ENCODE assay signal across 19 cellular contexts in genomic region chr17:37292429-37293139, GRCh38.
DNase-seq lines count a peak whose midpoint lies in the region; ATAC-seq and TF ChIP-seq lines count a peak whose summit lies in the region.
"Had no signal": no experiment of that assay in that cellular context is flagged by ENCODE, and none has a peak within 500 bp of the region (broad histone marks: within the 10 kb centered on the region; RNA-seq: fewer than 3 reads in every experiment).

No MANE protein-coding gene starts in this region.

- TF ChIP-seq CTCF in DOHH2 (IDR thresholded peaks at IDR 0.05; ENCODE audit: low read depth, low read length, poor library complexity, severe bottlenecking) (no peak), body of pancreas (IDR thresholded peaks at IDR 0.05) (no peak), right lobe of liver (IDR thresholded peaks at IDR 0.05) (no peak)

- H4K20me1 ChIP-seq in DOHH2 (ENCODE audit: control insufficient read depth, insufficient read depth, low read depth, low read length): 0 out of 2 replicates have a peak, but pooled peaks cover 4% of the 10 kb centered on the region

- peak overlapping the region; percentile 43 for H3K4me2 ChIP-seq in DOHH2 (ENCODE audit: low read length)

- peaks cover 60% of the 10 kb centered on the region for H3K79me2 ChIP-seq in DOHH2 (ENCODE audit: control insufficient read depth, low read length)

- H3K9me3 ChIP-seq in DOHH2 (ENCODE audit: control insufficient read depth, insufficient read depth, low read length): no peaks in the 10 kb centered on the region
- no peaks in the 10 kb centered on the region for H3K9me3 ChIP-seq in body of pancreas
- H3K9me3 ChIP-seq in right lobe of liver: no peaks in the 10 kb centered on the region
- H3K9me3 ChIP-seq: right atrium auricular region, tibial artery had no signal

- peak overlapping the region; percentile 27 for H3K4me3 ChIP-seq in DOHH2 (ENCODE audit: low read length)
- H3K4me3 ChIP-seq in body of pancreas: no peak overlapping the region
- H3K4me3 ChIP-seq in right lobe of liver: no peak overlapping the region
- H3K4me3 ChIP-seq: right atrium auricular region, tibial artery had no signal

- H3K27ac ChIP-seq in DOHH2 (ENCODE audit: low read depth, low read length): peak overlapping the region; percentile 12; the same call in 1 of the 2 replicates
- H3K27ac ChIP-seq in body of pancreas: no peak overlapping the region
- no peak overlapping the region for H3K27ac ChIP-seq in right lobe of liver
- H3K27ac ChIP-seq: right atrium auricular region, tibial artery had no signal

- H3K4me1 ChIP-seq in DOHH2 (ENCODE audit: control insufficient read depth, low read length): peaks cover 25% of the 10 kb centered on the region
- H3K4me1 ChIP-seq in body of pancreas: peaks cover 29% of the 10 kb centered on the region
- H3K4me1 ChIP-seq in right lobe of liver: no peaks in the 10 kb centered on the region
- H3K4me1 ChIP-seq: right atrium auricular region, tibial artery had no signal

- peaks cover 3% of the 10 kb centered on the region for H3F3A ChIP-seq in DOHH2 (ENCODE audit: control insufficient read depth, insufficient read depth)

- H3K36me3 ChIP-seq in DOHH2 (ENCODE audit: control insufficient read depth, low read length) (peaks cover 11% of the 10 kb centered on the region), body of pancreas (replicated peaks in 1 of 2; ENCODE audit: insufficient read depth in 1 of 2, low read depth in 2 of 2) (no peaks in the 10 kb centered on the region), right lobe of liver (no peaks in the 10 kb centered on the region)
- H3K36me3 ChIP-seq: right atrium auricular region, tibial artery had no signal

- ATAC-seq in body of pancreas: no peak
- ATAC-seq in right lobe of liver: peak in 3 of 4 donors; percentile 39 to 47 (median 43)
- ATAC-seq in GM19328 (IDR thresholded peaks at IDR 0.05; ENCODE audit: unreplicated experiment): no peak
- no peak for ATAC-seq in GM21576 (IDR thresholded peaks at IDR 0.05; ENCODE audit: unreplicated experiment)
- no peak for ATAC-seq in HG02884 (IDR thresholded peaks at IDR 0.05; ENCODE audit: unreplicated experiment)
- ATAC-seq in GM18870 (IDR thresholded peaks at IDR 0.05; ENCODE audit: unreplicated experiment): no peak
- ATAC-seq: activated naive CD4-positive, alpha-beta T cell treated with anti-CD3 and anti-CD28 coated beads, Interleukin-2, amount 50 U/mL, for 72 hours; left colon had no signal

- 52 to 53% methylated on average over 9 of the region's 9 CpGs for WGBS in body of pancreas, 2 donors
- WGBS in right lobe of liver (ENCODE audit: insufficient coverage, low coverage, low lambda C conversion rate, missing lambda C conversion rate): 56% methylated on average over 9 of the region's 9 CpGs

- H3K9me2 ChIP-seq in DOHH2 (replicated peaks; ENCODE audit: control insufficient read depth, low read length): no peaks in the 10 kb centered on the region

- peak; percentile 84 for DNase-seq in NOMO-1 treated with DMSO at 0.1 percent for 48 hours (lab: John Stamatoyannopoulos, UW; ENCODE audit: unreplicated experiment)
- DNase-seq in body of pancreas: peak; percentile 17 to 50 (median 26)
- no peak for DNase-seq in right lobe of liver
- DNase-seq: DMS53; hippocampal formation; left colon; NCI-H146; NCI-H526; SHP77; stimulated activated CD4-positive, alpha-beta T cell treated with anti-CD3 and anti-CD28 coated beads, Interleukin-2, amount 100 ng/mL, for 24 hours; stimulated activated CD8-positive, alpha-beta memory T cell treated with anti-CD3 and anti-CD28 coated beads, Interleukin-4, amount 100 ng/mL, for 48 hours; tibial artery had no signal

- TF ChIP-seq POLR2A in body of pancreas (IDR thresholded peaks at IDR 0.05) (no peak), right lobe of liver (IDR thresholded peaks at IDR 0.05) (no peak)

- no peaks in the 10 kb centered on the region for H3K27me3 ChIP-seq in DOHH2 (ENCODE audit: control insufficient read depth, low read length)
- no peaks in the 10 kb centered on the region for H3K27me3 ChIP-seq in body of pancreas
- H3K27me3 ChIP-seq in right lobe of liver: no peaks in the 10 kb centered on the region
- H3K27me3 ChIP-seq: right atrium auricular region, tibial artery had no signal

- intact Hi-C loops in body of pancreas (cut with DNase I) (no loop called here), right lobe of liver (cut with DNase I) (no loop called here)

Comparison
In these comparisons a context has a peak if more than half of its experiments do, and no peak if none do; other contexts are left out.
1. DNase-seq: peak in NOMO-1 treated with DMSO at 0.1 percent for 48 hours (single experiment) and body of pancreas (4 of 4); none in right lobe of liver (0 of 3).
2. ATAC-seq: peak in right lobe of liver (3 of 4); none in body of pancreas (single experiment), GM19328 (single experiment), GM21576 (single experiment), HG02884 (single experiment) and GM18870 (single experiment).